Comparison of ENCODE assay signal across 8 cellular contexts in genomic region chr16:1194665-1195392, GRCh38. TPM values are rescaled to one million over a fixed set of nuclear protein-coding genes. Genes with fewer than 3 reads are reported as not detected.
DNase-seq lines count a peak whose midpoint lies in the region; ATAC-seq, FAIRE-seq and TF ChIP-seq lines count a peak whose summit lies in the region.

No MANE protein-coding gene starts in this region.

- H3K4me3 Mint-ChIP-seq in activated naive CD8-positive, alpha-beta T cell treated with anti-CD3 and anti-CD28 coated beads for 36 hours: no peak overlapping the region

- H3K9me3 Mint-ChIP-seq in activated naive CD8-positive, alpha-beta T cell treated with anti-CD3 and anti-CD28 coated beads for 36 hours: no peaks in the 10 kb centered on the region

- no peaks in the 10 kb centered on the region for H3K27me3 Mint-ChIP-seq in activated naive CD8-positive, alpha-beta T cell treated with anti-CD3 and anti-CD28 coated beads for 36 hours

- FAIRE-seq in HTR-8/SVneo (lab: Jason Lieb, UNC): no peak

- H3K4me3 ChIP-seq in cardiac muscle cell: no peak overlapping the region
- no peak overlapping the region for H3K4me3 ChIP-seq in kidney epithelial cell (ENCODE audit: low read depth, low read length)
- no peak overlapping the region for H3K4me3 ChIP-seq in upper lobe of right lung

- intact Hi-C loops in cardiac septum (cut with DNase I): loop anchor here (1.0 to 10.0 kb wide), 2 partner anchors 89 to 380 kb away; no protein-coding TSS in a partner anchor
- intact Hi-C loops in upper lobe of right lung (cut with DNase I): no loop called here

- TF ChIP-seq CTCF in cardiac muscle cell (IDR thresholded peaks at IDR 0.05; ENCODE audit: low read depth, low read length): peak; percentile 83
- TF ChIP-seq CTCF in kidney epithelial cell (IDR thresholded peaks at IDR 0.05; ENCODE audit: insufficient read depth, low read length, poor library complexity, severe bottlenecking): peak; percentile 72
- TF ChIP-seq CTCF in upper lobe of right lung (IDR thresholded peaks at IDR 0.05): peak; percentile 65

- H3K36me3 Mint-ChIP-seq in activated naive CD8-positive, alpha-beta T cell treated with anti-CD3 and anti-CD28 coated beads for 36 hours: no peaks in the 10 kb centered on the region

- H3K4me1 ChIP-seq in cardiac muscle cell (ENCODE audit: low read depth): no peaks in the 10 kb centered on the region
- H3K4me1 ChIP-seq in upper lobe of right lung: no peaks in the 10 kb centered on the region

- DNase-seq in cardiac muscle cell (ENCODE audit: low read depth in 1 of 2, low spot score in 1 of 2) (peak in 1 of 2 donors; percentile 45), cardiac septum (ENCODE audit: low spot score) (no peak), kidney epithelial cell (ENCODE audit: low read depth) (no peak), upper lobe of right lung (no peak), HTR-8/SVneo (ENCODE audit: insufficient read length, low spot score) (no peak), OCI-M1 (lab: John Stamatoyannopoulos, UW) (no peak)
- peak; percentile 29 for DNase-seq in activated naive CD8-positive, alpha-beta T cell treated with anti-CD3 and anti-CD28 coated beads for 36 hours

- peak; percentile 14 for ATAC-seq in upper lobe of right lung
- no peak for ATAC-seq in GM18511 (IDR thresholded peaks at IDR 0.05; ENCODE audit: unreplicated experiment)

- H3K27me3 ChIP-seq in cardiac muscle cell (no peaks in the 10 kb centered on the region), kidney epithelial cell (ENCODE audit: control insufficient read depth, insufficient read depth, low read length) (peaks cover 14% of the 10 kb centered on the region), upper lobe of right lung (no peaks in the 10 kb centered on the region)

- H3K4me1 Mint-ChIP-seq in activated naive CD8-positive, alpha-beta T cell treated with anti-CD3 and anti-CD28 coated beads for 36 hours: no peaks in the 10 kb centered on the region

- H3K9me3 ChIP-seq in cardiac muscle cell (ENCODE audit: low read depth) (no peaks in the 10 kb centered on the region), upper lobe of right lung (no peaks in the 10 kb centered on the region)

- H3K27ac Mint-ChIP-seq in activated naive CD8-positive, alpha-beta T cell treated with anti-CD3 and anti-CD28 coated beads for 36 hours: no peak overlapping the region

- H3K36me3 ChIP-seq in cardiac muscle cell: no peaks in the 10 kb centered on the region
- no peaks in the 10 kb centered on the region for H3K36me3 ChIP-seq in kidney epithelial cell (ENCODE audit: control insufficient read depth, insufficient read depth, low read length)
- no peaks in the 10 kb centered on the region for H3K36me3 ChIP-seq in upper lobe of right lung

- H3K27ac ChIP-seq in cardiac muscle cell: no peak overlapping the region
- H3K27ac ChIP-seq in upper lobe of right lung: no peak overlapping the region

RNA-seq across cellular contexts. Expression of gene TPSG1, which starts 30.2 kb away (rescaled TPM):
- total RNA-seq in cardiac muscle cell: not detected in 2 replicates
- polyA plus RNA-seq in cardiac muscle cell: 0.77 and 0.81 TPM in 2 replicates
- total RNA-seq in cardiac septum: not detected
- not detected for total RNA-seq in activated naive CD8-positive, alpha-beta T cell treated with anti-CD3 and anti-CD28 coated beads for 36 hours
- total RNA-seq in kidney epithelial cell: not detected in 2 replicates
- total RNA-seq in upper lobe of right lung: 2.3 TPM

RNA-seq across cellular contexts. Expression of gene TPSB2, which starts 35.2 kb away (rescaled TPM):
- total RNA-seq in cardiac muscle cell: not detected in 2 replicates
- polyA plus RNA-seq in cardiac muscle cell: not detected in 2 replicates
- total RNA-seq in cardiac septum: 5.5 TPM
- not detected for total RNA-seq in activated naive CD8-positive, alpha-beta T cell treated with anti-CD3 and anti-CD28 coated beads for 36 hours
- total RNA-seq in kidney epithelial cell: not detected in 2 replicates
- total RNA-seq in upper lobe of right lung: 181 TPM

RNA-seq across cellular contexts. Expression of gene CACNA1H, which starts 41.9 kb away (rescaled TPM):
- total RNA-seq in cardiac muscle cell (30.4 and 66.1 TPM in 2 replicates), cardiac septum (4.7 TPM), kidney epithelial cell (6.7 and 8.9 TPM in 2 replicates), upper lobe of right lung (10.9 TPM)
- 8.9 and 16.5 TPM in 2 replicates for polyA plus RNA-seq in cardiac muscle cell
- under 1 TPM; 0.32 to 0.35 TPM for total RNA-seq in activated naive CD8-positive, alpha-beta T cell treated with anti-CD3 and anti-CD28 coated beads for 36 hours

RNA-seq across cellular contexts. Expression of gene TPSAB1, which starts 45.7 kb away (rescaled TPM):
- total RNA-seq in cardiac muscle cell (not detected in 2 replicates), cardiac septum (4.1 TPM), kidney epithelial cell (not detected in 2 replicates), upper lobe of right lung (122 TPM)
- not detected in 2 replicates for polyA plus RNA-seq in cardiac muscle cell
- not detected for total RNA-seq in activated naive CD8-positive, alpha-beta T cell treated with anti-CD3 and anti-CD28 coated beads for 36 hours

Comparison
In these comparisons a context has a peak if more than half of its experiments do, and no peak if none do; other contexts are left out.
1. RNA of gene TPSB2, which starts 35.2 kb away (total RNA-seq): 181 TPM in upper lobe of right lung (single experiment); 5.5 TPM in cardiac septum (single experiment), not detected in cardiac muscle cell, not detected in activated naive CD8-positive, alpha-beta T cell treated with anti-CD3 and anti-CD28 coated beads for 36 hours and not detected in kidney epithelial cell; every median in the first group is over 10 times any median in the second.
2. Peak in every context shown above with its lines, with median percentiles within 50 percentile points of each other: CTCF ChIP-seq.